8 cellular contexts compared by ENCODE assay signal in genomic region chr12:55720894-55721444, GRCh38. TPM values are rescaled to one million over a fixed set of nuclear protein-coding genes. Genes with fewer than 3 reads are reported as not detected.
DNase-seq lines count a peak whose midpoint lies in the region; ATAC-seq, FAIRE-seq and TF ChIP-seq lines count a peak whose summit lies in the region.

No MANE protein-coding gene starts in this region.

- ATAC-seq in HG03469 (IDR thresholded peaks at IDR 0.05; ENCODE audit: unreplicated experiment) = no peak

- H3K4me2 ChIP-seq in Loucy (ENCODE audit: low read depth, low read length, poor library complexity, severe bottlenecking) = no peak overlapping the region
- peak overlapping the region; percentile 87 for H3K4me2 ChIP-seq in astrocyte (ENCODE audit: low read length)

- H3K9me3 Mint-ChIP-seq in astrocyte (ENCODE audit: unreplicated experiment) = no peaks in the 10 kb centered on the region

- TF ChIP-seq CTCF in Loucy (conservative IDR thresholded peaks at IDR 0.05; ENCODE audit: low read length) (peak; percentile 58), astrocyte (IDR thresholded peaks at IDR 0.05; ENCODE audit: insufficient read depth, low read depth, low read length) (peak; percentile 30)

- H4K20me1 ChIP-seq in Loucy (ENCODE audit: insufficient read depth, low read length, poor library complexity, severe bottlenecking) = peaks cover 7% of the 10 kb centered on the region
- H4K20me1 ChIP-seq in astrocyte (ENCODE audit: insufficient read depth, low read length) = peaks cover 39% of the 10 kb centered on the region

- H3K9me3 ChIP-seq in Loucy (ENCODE audit: insufficient read depth, low read depth, low read length) (no peaks in the 10 kb centered on the region), astrocyte (ENCODE audit: insufficient read depth, low read depth, low read length) (no peaks in the 10 kb centered on the region)

- H3K36me3 Mint-ChIP-seq in astrocyte (ENCODE audit: low read depth, unreplicated experiment) = peaks cover 13% of the 10 kb centered on the region

- H3K36me3 ChIP-seq in Loucy (ENCODE audit: insufficient read depth, low read length) (peaks cover 7% of the 10 kb centered on the region; the same call in 1 of the 2 replicates), astrocyte (ENCODE audit: insufficient read depth, low read length) (peaks cover 27% of the 10 kb centered on the region)

- H3K27me3 ChIP-seq in Loucy (ENCODE audit: insufficient read depth, low read length, poor library complexity, severe bottlenecking) (no peaks in the 10 kb centered on the region), astrocyte (ENCODE audit: insufficient read depth, low read length) (no peaks in the 10 kb centered on the region)

- H3K27ac Mint-ChIP-seq in astrocyte (ENCODE audit: unreplicated experiment) = no peak overlapping the region

- H3K4me1 ChIP-seq in Loucy (ENCODE audit: insufficient read depth, low read length, poor library complexity, severe bottlenecking) (peaks cover 21% of the 10 kb centered on the region), astrocyte (ENCODE audit: insufficient read depth, low read length) (peaks cover 67% of the 10 kb centered on the region)

- H3K9me2 ChIP-seq in Loucy (replicated peaks; ENCODE audit: low read depth, low read length) = no peaks in the 10 kb centered on the region

- H3K9ac ChIP-seq in Loucy (ENCODE audit: low read depth, low read length, poor library complexity, severe bottlenecking) (no peak overlapping the region), astrocyte (ENCODE audit: low read length) (peak overlapping the region; percentile 64)

- FAIRE-seq in astrocyte (lab: Jason Lieb, UNC) = no peak

- H3K79me2 ChIP-seq in Loucy (ENCODE audit: insufficient read depth, low read length) (peaks cover 36% of the 10 kb centered on the region; the same call in 1 of the 2 replicates), astrocyte (ENCODE audit: insufficient read depth, low read length) (peaks cover 17% of the 10 kb centered on the region)

- H2AFZ ChIP-seq in Loucy (ENCODE audit: low read length) (no peak overlapping the region), astrocyte (ENCODE audit: low read depth, low read length) (no peak overlapping the region)

- H3K4me1 Mint-ChIP-seq in astrocyte (ENCODE audit: low read depth, unreplicated experiment) = peaks cover 43% of the 10 kb centered on the region

- H3F3A ChIP-seq in Loucy (ENCODE audit: low read depth) = no peaks in the 10 kb centered on the region

- peak overlapping the region; percentile 47 for H3K27ac ChIP-seq in astrocyte (ENCODE audit: low read depth, low read length)

- no peak overlapping the region for H3K4me3 Mint-ChIP-seq in astrocyte (ENCODE audit: unreplicated experiment)

- no peak overlapping the region for H3K4me3 ChIP-seq in Loucy (ENCODE audit: low read length, poor library complexity, severe bottlenecking)
- H3K4me3 ChIP-seq in astrocyte (ENCODE audit: insufficient read depth, low read depth, low read length) = peak overlapping the region; percentile 18

- DNase-seq in DMS53 (lab: John Stamatoyannopoulos, UW) (peak; percentile 92), astrocyte (ENCODE audit: low read depth) (peak; percentile 88), hypothalamus (lab: John Stamatoyannopoulos, UW) (peak in 44 of 51 donors; percentile 19 to 88 (median 62)), smooth muscle cell of the brain vasculature (ENCODE audit: low read depth, low spot score) (peak; percentile 60), germinal center (ENCODE audit: low spot score) (no peak), NCI-H128 (lab: John Stamatoyannopoulos, UW; ENCODE audit: unreplicated experiment) (no peak)

- H3K27me3 Mint-ChIP-seq in astrocyte (ENCODE audit: low read depth, unreplicated experiment) = no peaks in the 10 kb centered on the region

RNA-seq across cellular contexts. Expression of gene RDH5, which starts 0.8 kb away (rescaled TPM):
- total RNA-seq in astrocyte = 1.4 and 2.1 TPM in 2 replicates

RNA-seq across cellular contexts. Expression of gene BLOC1S1, which starts 5.1 kb away (rescaled TPM):
- total RNA-seq in astrocyte = 49.2 and 51.0 TPM in 2 replicates

RNA-seq across cellular contexts. Expression of gene CD63, which starts 7.8 kb away (rescaled TPM):
- total RNA-seq in astrocyte = 965 and 1,014 TPM in 2 replicates

RNA-seq across cellular contexts. Expression of gene ITGA7, which starts 13.3 kb away (rescaled TPM):
- 20.4 and 26.5 TPM in 2 replicates for total RNA-seq in astrocyte

RNA-seq across cellular contexts. Expression of gene GDF11, which starts 22.0 kb away (rescaled TPM):
- total RNA-seq in astrocyte = 25.3 and 28.9 TPM in 2 replicates

Comparison
In these comparisons a context has a peak if more than half of its experiments do, and no peak if none do; other contexts are left out.
1. DNase-seq: peak in DMS53 (single experiment), astrocyte (single experiment), hypothalamus (44 of 51) and smooth muscle cell of the brain vasculature (single experiment); none in germinal center (single experiment) and NCI-H128 (single experiment).